2 cellular contexts compared by ENCODE assay signal in the genomic region with DNA sequence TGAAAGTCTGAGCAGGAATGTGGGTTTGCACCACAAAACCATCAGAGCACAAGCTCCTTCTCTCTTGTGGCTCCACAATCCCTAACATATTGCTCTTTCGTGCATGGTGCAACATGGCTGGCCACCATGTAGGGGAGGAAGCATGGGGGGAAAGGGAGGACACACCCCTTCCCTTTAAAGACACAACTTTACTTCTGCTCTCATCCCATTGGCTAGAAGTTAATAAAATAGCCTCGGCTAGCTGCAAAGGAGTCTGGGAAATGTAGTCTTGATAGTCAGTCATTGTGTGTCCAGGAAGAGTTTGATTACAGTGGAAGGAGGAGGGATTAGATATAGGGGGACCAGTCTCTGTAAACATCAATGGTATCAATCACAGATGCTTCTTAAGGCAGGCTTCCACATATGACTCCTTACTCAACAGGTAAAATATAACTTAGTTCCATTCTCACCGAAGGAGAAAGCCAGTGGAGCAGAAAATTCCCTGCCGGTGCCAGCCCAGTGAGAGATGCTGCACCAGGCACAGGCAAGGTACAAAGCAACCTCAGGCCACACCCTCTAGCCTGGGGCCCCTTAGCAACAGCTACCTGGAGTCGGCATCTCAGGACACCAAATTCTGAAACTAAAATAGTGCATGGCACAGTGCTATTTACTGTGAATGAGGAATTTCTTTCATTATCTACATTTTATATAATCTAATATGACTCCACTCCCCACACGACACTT.
TF ChIP-seq lines count a peak whose summit lies in the region.

No MANE protein-coding gene starts in this region.

TF ChIP-seq in HCT116, 20 proteins besides CTCF, POLR2A, EP300 and RAD21:
- TF ChIP-seq, protein P1, sequence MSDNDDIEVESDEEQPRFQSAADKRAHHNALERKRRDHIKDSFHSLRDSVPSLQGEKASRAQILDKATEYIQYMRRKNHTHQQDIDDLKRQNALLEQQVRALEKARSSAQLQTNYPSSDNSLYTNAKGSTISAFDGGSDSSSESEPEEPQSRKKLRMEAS (IDR thresholded peaks at IDR 0.05) = peak; percentile 36; the same call in 1 of the 2 replicates
- TF ChIP-seq CBX3 (IDR thresholded peaks at IDR 0.05; ENCODE audit: low read depth) (no peak), POLR2AphosphoS5 (IDR thresholded peaks at IDR 0.05; ENCODE audit: low read depth, low read length) (0 out of 2 replicates have a peak, but pooled peaks have one; percentile 31), YY1 (IDR thresholded peaks at IDR 0.05; ENCODE audit: extremely low read depth, insufficient replicate concordance, low read depth, low read length) (peak; percentile 79), ELF1 (IDR thresholded peaks at IDR 0.05; ENCODE audit: borderline replicate concordance, low read depth) (peak; percentile 40), SP1 (IDR thresholded peaks at IDR 0.05; ENCODE audit: low read depth) (no peak), FOSL1 (IDR thresholded peaks at IDR 0.05; ENCODE audit: low read depth) (no peak), SRF (IDR thresholded peaks at IDR 0.05; ENCODE audit: low read depth) (peak; percentile 67)

TF ChIP-seq in HepG2, 621 proteins besides CTCF, POLR2A, EP300 and RAD21:
- TF ChIP-seq, protein P2, sequence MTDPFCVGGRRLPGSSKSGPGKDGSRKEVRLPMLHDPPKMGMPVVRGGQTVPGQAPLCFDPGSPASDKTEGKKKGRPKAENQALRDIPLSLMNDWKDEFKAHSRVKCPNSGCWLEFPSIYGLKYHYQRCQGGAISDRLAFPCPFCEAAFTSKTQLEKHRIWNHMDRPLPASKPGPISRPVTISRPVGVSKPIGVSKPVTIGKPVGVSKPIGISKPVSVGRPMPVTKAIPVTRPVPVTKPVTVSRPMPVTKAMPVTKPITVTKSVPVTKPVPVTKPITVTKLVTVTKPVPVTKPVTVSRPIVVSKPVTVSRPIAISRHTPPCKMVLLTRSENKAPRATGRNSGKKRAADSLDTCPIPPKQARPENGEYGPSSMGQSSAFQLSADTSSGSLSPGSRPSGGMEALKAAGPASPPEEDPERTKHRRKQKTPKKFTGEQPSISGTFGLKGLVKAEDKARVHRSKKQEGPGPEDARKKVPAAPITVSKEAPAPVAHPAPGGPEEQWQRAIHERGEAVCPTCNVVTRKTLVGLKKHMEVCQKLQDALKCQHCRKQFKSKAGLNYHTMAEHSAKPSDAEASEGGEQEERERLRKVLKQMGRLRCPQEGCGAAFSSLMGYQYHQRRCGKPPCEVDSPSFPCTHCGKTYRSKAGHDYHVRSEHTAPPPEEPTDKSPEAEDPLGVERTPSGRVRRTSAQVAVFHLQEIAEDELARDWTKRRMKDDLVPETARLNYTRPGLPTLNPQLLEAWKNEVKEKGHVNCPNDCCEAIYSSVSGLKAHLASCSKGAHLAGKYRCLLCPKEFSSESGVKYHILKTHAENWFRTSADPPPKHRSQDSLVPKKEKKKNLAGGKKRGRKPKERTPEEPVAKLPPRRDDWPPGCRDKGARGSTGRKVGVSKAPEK (CRISPR knock-in tag; IDR thresholded peaks at IDR 0.05; ENCODE audit: borderline replicate concordance) = no peak
- TF ChIP-seq THAP9 (CRISPR knock-in tag; IDR thresholded peaks at IDR 0.05; ENCODE audit: borderline replicate concordance) (no peak), ZBTB34 (CRISPR knock-in tag; IDR thresholded peaks at IDR 0.05) (no peak), NCOA1 (CRISPR knock-in tag; IDR thresholded peaks at IDR 0.05) (no peak), ZNF563 (CRISPR knock-in tag; IDR thresholded peaks at IDR 0.05) (no peak), ZNF232 (CRISPR knock-in tag; IDR thresholded peaks at IDR 0.05; ENCODE audit: borderline replicate concordance) (no peak), ZNF367 (CRISPR knock-in tag; IDR thresholded peaks at IDR 0.05; ENCODE audit: borderline replicate concordance) (no peak), AGO1 (IDR thresholded peaks at IDR 0.05; ENCODE audit: low read depth, low read length, poor library complexity, severe bottlenecking) (no peak), CEBPZ (IDR thresholded peaks at IDR 0.05; ENCODE audit: low read length) (no peak), ZNF205 (CRISPR knock-in tag; IDR thresholded peaks at IDR 0.05) (no peak)
